Comparison of ENCODE assay signal across 1 cellular context in the genomic region with DNA sequence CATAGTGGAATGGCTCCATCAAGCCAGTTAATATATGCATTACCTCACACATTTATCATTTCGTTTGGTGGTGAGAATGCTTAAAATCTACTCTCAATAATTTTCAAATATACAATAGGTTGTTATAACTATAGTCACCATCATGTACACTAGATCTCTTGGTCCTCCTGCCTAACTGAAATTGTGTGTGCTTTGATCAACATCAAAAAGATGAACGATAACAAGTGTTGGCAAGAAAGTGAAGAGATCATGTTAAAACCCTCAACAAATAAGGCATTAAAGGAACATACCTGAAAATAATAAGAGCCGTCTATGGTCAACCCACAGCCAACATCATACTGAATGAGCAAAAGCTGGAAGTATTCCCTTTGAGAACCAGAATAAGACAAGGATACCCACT.
TF ChIP-seq lines count a peak whose summit lies in the region.

No MANE protein-coding gene starts in this region.

TF ChIP-seq in WTC11, 78 proteins besides CTCF, POLR2A, EP300 and RAD21 (continued from another document):
- TF ChIP-seq, protein P1, sequence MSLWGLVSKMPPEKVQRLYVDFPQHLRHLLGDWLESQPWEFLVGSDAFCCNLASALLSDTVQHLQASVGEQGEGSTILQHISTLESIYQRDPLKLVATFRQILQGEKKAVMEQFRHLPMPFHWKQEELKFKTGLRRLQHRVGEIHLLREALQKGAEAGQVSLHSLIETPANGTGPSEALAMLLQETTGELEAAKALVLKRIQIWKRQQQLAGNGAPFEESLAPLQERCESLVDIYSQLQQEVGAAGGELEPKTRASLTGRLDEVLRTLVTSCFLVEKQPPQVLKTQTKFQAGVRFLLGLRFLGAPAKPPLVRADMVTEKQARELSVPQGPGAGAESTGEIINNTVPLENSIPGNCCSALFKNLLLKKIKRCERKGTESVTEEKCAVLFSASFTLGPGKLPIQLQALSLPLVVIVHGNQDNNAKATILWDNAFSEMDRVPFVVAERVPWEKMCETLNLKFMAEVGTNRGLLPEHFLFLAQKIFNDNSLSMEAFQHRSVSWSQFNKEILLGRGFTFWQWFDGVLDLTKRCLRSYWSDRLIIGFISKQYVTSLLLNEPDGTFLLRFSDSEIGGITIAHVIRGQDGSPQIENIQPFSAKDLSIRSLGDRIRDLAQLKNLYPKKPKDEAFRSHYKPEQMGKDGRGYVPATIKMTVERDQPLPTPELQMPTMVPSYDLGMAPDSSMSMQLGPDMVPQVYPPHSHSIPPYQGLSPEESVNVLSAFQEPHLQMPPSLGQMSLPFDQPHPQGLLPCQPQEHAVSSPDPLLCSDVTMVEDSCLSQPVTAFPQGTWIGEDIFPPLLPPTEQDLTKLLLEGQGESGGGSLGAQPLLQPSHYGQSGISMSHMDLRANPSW (CRISPR knock-in tag; conservative IDR thresholded peaks at IDR 0.05; ENCODE audit: low read depth) = no peak
- TF ChIP-seq EMX1 (CRISPR knock-in tag; IDR thresholded peaks at IDR 0.05) (no peak), MYBL2 (CRISPR knock-in tag; IDR thresholded peaks at IDR 0.05) (no peak), GTF2I (CRISPR knock-in tag; conservative IDR thresholded peaks at IDR 0.05) (no peak), FOXJ3 (CRISPR knock-in tag; IDR thresholded peaks at IDR 0.05; ENCODE audit: borderline replicate concordance) (no peak), NFE2L1 (CRISPR knock-in tag; IDR thresholded peaks at IDR 0.05) (no peak), RELA (CRISPR knock-in tag; IDR thresholded peaks at IDR 0.05; ENCODE audit: borderline replicate concordance) (no peak), SMAD3 (CRISPR knock-in tag; IDR thresholded peaks at IDR 0.05; ENCODE audit: borderline replicate concordance) (no peak)
- TF ChIP-seq, protein P2, sequence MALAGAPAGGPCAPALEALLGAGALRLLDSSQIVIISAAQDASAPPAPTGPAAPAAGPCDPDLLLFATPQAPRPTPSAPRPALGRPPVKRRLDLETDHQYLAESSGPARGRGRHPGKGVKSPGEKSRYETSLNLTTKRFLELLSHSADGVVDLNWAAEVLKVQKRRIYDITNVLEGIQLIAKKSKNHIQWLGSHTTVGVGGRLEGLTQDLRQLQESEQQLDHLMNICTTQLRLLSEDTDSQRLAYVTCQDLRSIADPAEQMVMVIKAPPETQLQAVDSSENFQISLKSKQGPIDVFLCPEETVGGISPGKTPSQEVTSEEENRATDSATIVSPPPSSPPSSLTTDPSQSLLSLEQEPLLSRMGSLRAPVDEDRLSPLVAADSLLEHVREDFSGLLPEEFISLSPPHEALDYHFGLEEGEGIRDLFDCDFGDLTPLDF (CRISPR knock-in tag; IDR thresholded peaks at IDR 0.05) = no peak
- TF ChIP-seq, protein P3, sequence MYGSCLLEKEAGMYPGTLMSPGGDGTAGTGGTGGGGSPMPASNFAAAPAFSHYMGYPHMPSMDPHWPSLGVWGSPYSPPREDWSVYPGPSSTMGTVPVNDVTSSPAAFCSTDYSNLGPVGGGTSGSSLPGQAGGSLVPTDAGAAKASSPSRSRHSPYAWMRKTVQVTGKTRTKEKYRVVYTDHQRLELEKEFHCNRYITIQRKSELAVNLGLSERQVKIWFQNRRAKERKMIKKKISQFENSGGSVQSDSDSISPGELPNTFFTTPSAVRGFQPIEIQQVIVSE (CRISPR knock-in tag; IDR thresholded peaks at IDR 0.05; ENCODE audit: borderline replicate concordance) = no peak
